In genomic region chr2:25926913-25927312, GRCh38 we compare ENCODE assay signal across 23 cellular contexts. TPM values are rescaled to one million over a fixed set of nuclear protein-coding genes. Genes with fewer than 3 reads are reported as not detected.
DNase-seq lines count a peak whose midpoint lies in the region; ATAC-seq, FAIRE-seq and TF ChIP-seq lines count a peak whose summit lies in the region.
"Had no signal": no experiment of that assay in that cellular context is flagged by ENCODE, and none has a peak within 500 bp of the region (broad histone marks: within the 10 kb centered on the region; RNA-seq: fewer than 3 reads in every experiment).

No MANE protein-coding gene starts in this region.

- H3K9me3 ChIP-seq in kidney (ENCODE audit: control insufficient read depth in 1 of 2, low read length in 2 of 2): no peaks in the 10 kb centered on the region
- H3K9me3 ChIP-seq in trophoblast cell (ENCODE audit: insufficient read depth, low read depth, low read length): peaks cover 1% of the 10 kb centered on the region
- H3K9me3 ChIP-seq: A549; BE2C; BLaER1 treated with 17β-estradiol and CSF1 and Interleukin-3, amounts not matched to agents 10 nM and 100 nM; HAP-1 had no signal

- H2AFZ ChIP-seq in trophoblast cell (ENCODE audit: insufficient read depth, low read length, poor library complexity): no peak overlapping the region
- H2AFZ ChIP-seq: GM23338 had no signal

- H3K4me1 ChIP-seq in kidney (ENCODE audit: control insufficient read depth in 1 of 2, insufficient read depth in 1 of 2, low read depth in 1 of 2, low read length in 2 of 2) (no peaks in the 10 kb centered on the region), trophoblast cell (ENCODE audit: control insufficient read depth in 1 of 2, insufficient read depth in 2 of 2, low read length in 2 of 2) (no peaks in the 10 kb centered on the region)
- H3K4me1 ChIP-seq: A549; BE2C; BLaER1 treated with 17β-estradiol and CSF1 and Interleukin-3, amounts not matched to agents 10 nM and 100 nM; HAP-1 had no signal

- no peak overlapping the region for H3K14ac ChIP-seq in trophoblast cell (ENCODE audit: low read length)

- TF ChIP-seq CTCF in natural killer cell (IDR thresholded peaks at IDR 0.05) (no peak), kidney (IDR thresholded peaks at IDR 0.05; ENCODE audit: borderline replicate concordance, extremely low read depth, insufficient read depth) (no peak)

- H3K79me1 ChIP-seq in trophoblast cell (ENCODE audit: low read length): no peaks in the 10 kb centered on the region

- H3K9ac ChIP-seq in kidney (ENCODE audit: low read length in 2 of 2): no peak overlapping the region
- no peak overlapping the region for H3K9ac ChIP-seq in trophoblast cell (ENCODE audit: low read length)
- H3K9ac ChIP-seq: BLaER1 treated with 17β-estradiol and CSF1 and Interleukin-3, amounts not matched to agents 10 nM and 100 nM had no signal

- H3K18ac ChIP-seq in trophoblast cell (ENCODE audit: low read length): no peak overlapping the region

- no peak overlapping the region for H3K27ac Mint-ChIP-seq in natural killer cell treated with Interleukin-12 subunit alpha and Interleukin-12 subunit beta and Interleukin-15 and Interleukin-18, amount 100 ng/mL, for 72 hours
- no peak overlapping the region for H3K27ac Mint-ChIP-seq in natural killer cell
- H3K27ac Mint-ChIP-seq: CD14-positive monocyte; CD4-positive, alpha-beta T cell; GM23338; HFFc6 had no signal

- no peak for FAIRE-seq in kidney (lab: Jason Lieb, UNC)
- FAIRE-seq: A549, GM12892, H54 had no signal

- no peak overlapping the region for H2BK5ac ChIP-seq in trophoblast cell (ENCODE audit: low read depth, low read length, poor library complexity)

- no peaks in the 10 kb centered on the region for H3K27me3 Mint-ChIP-seq in natural killer cell treated with Interleukin-12 subunit alpha and Interleukin-12 subunit beta and Interleukin-15 and Interleukin-18, amount 100 ng/mL, for 72 hours
- H3K27me3 Mint-ChIP-seq in natural killer cell (ENCODE audit: low read depth in 2 of 2): no peaks in the 10 kb centered on the region
- H3K27me3 Mint-ChIP-seq: CD4-positive, alpha-beta T cell had no signal

- H3K4ac ChIP-seq in trophoblast cell (ENCODE audit: low read depth, low read length): no peak overlapping the region

- H4K12ac ChIP-seq in trophoblast cell (ENCODE audit: low read depth, low read length): no peak overlapping the region

- no peak overlapping the region for H3K4me2 ChIP-seq in trophoblast cell (ENCODE audit: low read length)
- H3K4me2 ChIP-seq: A549; BLaER1 treated with 17β-estradiol and CSF1 and Interleukin-3, amounts not matched to agents 10 nM and 100 nM; GM23338 had no signal

- H3K36me3 Mint-ChIP-seq in natural killer cell treated with Interleukin-12 subunit alpha and Interleukin-12 subunit beta and Interleukin-15 and Interleukin-18, amount 100 ng/mL, for 72 hours: no peaks in the 10 kb centered on the region
- no peaks in the 10 kb centered on the region for H3K36me3 Mint-ChIP-seq in natural killer cell

- no peak overlapping the region for H4K91ac ChIP-seq in trophoblast cell (ENCODE audit: low read depth, low read length)

- intact Hi-C loops in natural killer cell (cut with micrococcal nuclease): no loop called here
- intact Hi-C loops in kidney (cut with DNase I): no loop called here

- no peak overlapping the region for H3K23ac ChIP-seq in trophoblast cell (ENCODE audit: low read length)

- no peaks in the 10 kb centered on the region for H3K4me1 Mint-ChIP-seq in natural killer cell treated with Interleukin-12 subunit alpha and Interleukin-12 subunit beta and Interleukin-15 and Interleukin-18, amount 100 ng/mL, for 72 hours (ENCODE audit: low read depth in 2 of 2)
- H3K4me1 Mint-ChIP-seq in natural killer cell: no peaks in the 10 kb centered on the region
- H3K4me1 Mint-ChIP-seq: CD14-positive monocyte; CD8-positive, alpha-beta memory T cell; GM23338 had no signal

- WGBS in trophoblast cell (ENCODE audit: extremely low coverage, insufficient coverage, insufficient read length): no CpG with 5 or more reads among the region's 11 CpGs

- no peak overlapping the region for H2BK120ac ChIP-seq in trophoblast cell (ENCODE audit: insufficient read depth, low read length, poor library complexity)

- no peaks in the 10 kb centered on the region for H3K9me3 Mint-ChIP-seq in natural killer cell treated with Interleukin-12 subunit alpha and Interleukin-12 subunit beta and Interleukin-15 and Interleukin-18, amount 100 ng/mL, for 72 hours
- no peaks in the 10 kb centered on the region for H3K9me3 Mint-ChIP-seq in natural killer cell
- H3K9me3 Mint-ChIP-seq: CD4-positive, alpha-beta T cell; CD8-positive, alpha-beta memory T cell; GM23338; HFFc6 had no signal

- H4K8ac ChIP-seq in trophoblast cell (ENCODE audit: low read depth, low read length): no peak overlapping the region

- ATAC-seq in natural killer cell treated with Interleukin-12 subunit alpha and Interleukin-12 subunit beta and Interleukin-15 and Interleukin-18, amount 100 ng/mL, for 72 hours: peak in 1 of 2 donors; percentile 17
- no peak for ATAC-seq in natural killer cell
- ATAC-seq in GM21529 (IDR thresholded peaks at IDR 0.05; ENCODE audit: unreplicated experiment): no peak
- ATAC-seq: A549, GM23338 had no signal

- H3K79me2 ChIP-seq in trophoblast cell (ENCODE audit: control insufficient read depth, insufficient read depth, low read length, poor library complexity): no peaks in the 10 kb centered on the region

- DNase-seq in natural killer cell treated with Interleukin-12 subunit alpha and Interleukin-12 subunit beta and Interleukin-15 and Interleukin-18, amount 100 ng/mL, for 72 hours (ENCODE audit: low spot score): no peak
- no peak for DNase-seq in natural killer cell
- DNase-seq in kidney: peak; percentile 26
- DNase-seq in trophoblast cell: no peak
- DNase-seq in GF-D8 (lab: John Stamatoyannopoulos, UW): no peak
- DNase-seq in D341Med (ENCODE audit: low spot score): no peak
- DNase-seq: 8988T; ACHN; AML-193; BE2C; CD4-positive, alpha-beta T cell; CD8-positive, alpha-beta memory T cell; DMS53; DMS79 treated with DMSO at 0.1 percent for 48 hours; HFFc6 had no signal

- H3K27me3 ChIP-seq in trophoblast cell (ENCODE audit: insufficient read depth, low read length): no peaks in the 10 kb centered on the region
- H3K27me3 ChIP-seq: BE2C; BLaER1 treated with 17β-estradiol and CSF1 and Interleukin-3, amounts not matched to agents 10 nM and 100 nM had no signal

- H2BK12ac ChIP-seq in trophoblast cell (ENCODE audit: low read length): no peak overlapping the region

- H3K27ac ChIP-seq in kidney (ENCODE audit: low read depth in 2 of 2, low read length in 2 of 2) (no peak overlapping the region), trophoblast cell (ENCODE audit: low read depth, low read length) (no peak overlapping the region)
- H3K27ac ChIP-seq: A549; BLaER1 treated with 17β-estradiol and CSF1 and Interleukin-3, amounts not matched to agents 10 nM and 100 nM had no signal

- no peak overlapping the region for H3K4me3 ChIP-seq in kidney (ENCODE audit: low read length in 2 of 2)
- peak overlapping the region; percentile 5 for H3K4me3 ChIP-seq in trophoblast cell (ENCODE audit: low read depth, low read length)
- H3K4me3 ChIP-seq: A549; BLaER1 treated with 17β-estradiol and CSF1 and Interleukin-3, amounts not matched to agents 10 nM and 100 nM; GM23338; HAP-1 had no signal

- no peak overlapping the region for H2AK5ac ChIP-seq in trophoblast cell (ENCODE audit: low read length)

- H3K36me3 ChIP-seq in kidney (ENCODE audit: control insufficient read depth in 1 of 2, insufficient read depth in 2 of 2, low read length in 2 of 2): no peaks in the 10 kb centered on the region
- peaks cover 28 to 31% of the 10 kb centered on the region in 2 experiments for H3K36me3 ChIP-seq in trophoblast cell (ENCODE audit: control insufficient read depth in 1 of 2, insufficient read depth in 2 of 2, low read length in 2 of 2)
- H3K36me3 ChIP-seq: BE2C had no signal

- H3K4me3 Mint-ChIP-seq in natural killer cell treated with Interleukin-12 subunit alpha and Interleukin-12 subunit beta and Interleukin-15 and Interleukin-18, amount 100 ng/mL, for 72 hours: peak overlapping the region; percentile 24
- H3K4me3 Mint-ChIP-seq in natural killer cell: no peak overlapping the region
- H3K4me3 Mint-ChIP-seq: CD14-positive monocyte; CD4-positive, alpha-beta T cell; GM23338; HFFc6 had no signal

RNA-seq across cellular contexts. Expression of gene ASXL2, which starts 48.6 kb away (rescaled TPM):
- 10 to 100 TPM; 37.2 to 38.8 TPM for total RNA-seq in natural killer cell treated with Interleukin-12 subunit alpha and Interleukin-12 subunit beta and Interleukin-15 and Interleukin-18, amount 100 ng/mL, for 72 hours
- total RNA-seq in natural killer cell (10 to 100 TPM; 27.7 to 32.6 (median 27.8) TPM), kidney (41.0 TPM)
- 2.6 TPM for polyA plus RNA-seq in kidney (ENCODE audit: insufficient read depth, low read depth, low replicate concordance)
- 12.0 and 12.4 TPM in 2 replicates for polyA plus RNA-seq in trophoblast cell (2013)

RNA-seq across cellular contexts. Expression of gene KIF3C, which starts 55.4 kb away (rescaled TPM):
- total RNA-seq in natural killer cell treated with Interleukin-12 subunit alpha and Interleukin-12 subunit beta and Interleukin-15 and Interleukin-18, amount 100 ng/mL, for 72 hours: 1 to 10 TPM in 1 of 2 donors, under 1 TPM in 1; 0.93 to 2.5 TPM
- total RNA-seq in natural killer cell: 1 to 10 TPM; 4.4 to 6.8 (median 5.1) TPM
- total RNA-seq in kidney: 4.8 TPM
- 1.9 TPM for polyA plus RNA-seq in kidney (ENCODE audit: insufficient read depth, low read depth, low replicate concordance)
- 55.1 and 56.4 TPM in 2 replicates for polyA plus RNA-seq in trophoblast cell (2013)
